In the genomic region with DNA sequence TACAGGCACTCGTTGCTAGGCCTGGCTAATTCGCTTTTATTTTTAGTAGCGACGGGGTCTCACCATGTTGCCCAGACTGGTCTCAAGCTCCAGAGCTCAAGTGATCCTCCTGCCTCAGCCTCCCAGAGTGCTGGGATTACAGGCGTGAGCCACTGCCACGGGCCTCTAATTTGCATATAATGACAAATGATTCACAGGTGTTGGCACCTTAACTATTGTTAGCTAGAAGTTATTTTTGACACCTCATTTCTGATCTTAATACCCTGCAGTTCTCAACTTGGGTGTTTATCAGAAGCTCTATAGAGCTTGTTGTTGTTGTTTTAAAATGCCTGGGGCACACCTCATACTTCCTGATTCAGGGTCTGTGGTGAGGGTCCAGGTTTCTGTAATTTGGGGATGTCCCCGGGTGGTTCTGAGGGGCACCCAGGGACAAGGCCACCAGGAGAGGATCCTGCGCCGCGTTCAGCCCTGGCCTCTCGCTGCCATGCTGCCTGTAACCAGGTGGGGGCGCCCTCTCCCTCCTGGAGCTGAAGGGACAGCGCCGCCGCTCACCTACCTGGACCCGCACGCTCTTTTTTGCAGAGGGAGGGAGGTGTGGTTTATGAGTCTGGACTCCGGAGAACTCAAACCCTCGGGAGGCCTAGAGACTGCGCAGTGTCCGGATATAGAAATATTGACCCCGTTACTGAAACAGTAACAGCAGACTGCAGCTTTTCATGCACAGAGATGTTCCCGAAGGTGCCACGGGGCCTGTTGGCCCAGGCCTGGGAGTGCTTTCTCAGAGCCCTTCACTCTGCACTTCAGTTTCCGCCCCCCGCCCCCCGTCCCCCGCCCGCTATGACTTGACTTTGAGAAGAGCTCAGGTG, we compare ENCODE assay signal across 8 cellular contexts. TPM values are rescaled to one million over a fixed set of nuclear protein-coding genes. Genes with fewer than 3 reads are reported as not detected.
A peak's percentile ranks its signal among the peaks of the same experiment; 100 is the strongest.
DNase-seq lines count a peak whose midpoint lies in the region; ATAC-seq and TF ChIP-seq lines count a peak whose summit lies in the region.

No MANE protein-coding gene starts in this region.

- POLR2A ChIA-PET in CD4-positive, alpha-beta T cell (lab: Charles Lee): interaction anchor here (0.6 to 2.0 kb wide), 3 partner anchors 14 to 128 kb away, joined by 3 to 6 read pairs (median 3); no protein-coding TSS in a partner anchor

- H3K27me3 Mint-ChIP-seq in CD4-positive, alpha-beta T cell: no peaks in the 10 kb centered on the region
- H3K27me3 Mint-ChIP-seq in nephron progenitor cell (ENCODE audit: low read depth, poor library complexity): peaks cover 45% of the 10 kb centered on the region
- no peaks in the 10 kb centered on the region for H3K27me3 Mint-ChIP-seq in stimulated activated naive CD8-positive, alpha-beta T cell treated with anti-CD3 and anti-CD28 coated beads, Interleukin-15, amount 100 ng/mL, for 72 hours

- peak; percentile 78 for TF ChIP-seq CTCF in CD4-positive, alpha-beta T cell (IDR thresholded peaks at IDR 0.05)
- peak; percentile 93 for TF ChIP-seq CTCF in nephron progenitor cell (IDR thresholded peaks at IDR 0.05)

- ATAC-seq in CD4-positive, alpha-beta T cell (ENCODE audit: poor library complexity): peak; percentile 98
- peak; percentile 18 for ATAC-seq in GM19468 (IDR thresholded peaks at IDR 0.05; ENCODE audit: extremely low read depth, unreplicated experiment)
- peak; percentile 89 for ATAC-seq in stimulated activated naive CD8-positive, alpha-beta T cell treated with anti-CD3 and anti-CD28 coated beads, Interleukin-15, amount 100 ng/mL, for 72 hours

- no peaks in the 10 kb centered on the region for H3K9me3 Mint-ChIP-seq in CD4-positive, alpha-beta T cell
- peaks cover 11% of the 10 kb centered on the region for H3K9me3 Mint-ChIP-seq in nephron progenitor cell
- H3K9me3 Mint-ChIP-seq in stimulated activated naive CD8-positive, alpha-beta T cell treated with anti-CD3 and anti-CD28 coated beads, Interleukin-15, amount 100 ng/mL, for 72 hours: no peaks in the 10 kb centered on the region

- intact Hi-C loops in CD4-positive, alpha-beta T cell (cut with DNase I, micrococcal nuclease): loop anchor here in 1 of 2 experiments (1.0 kb wide), 2 partner anchors 132 to 758 kb away; a partner anchor contains a TSS

- no peaks in the 10 kb centered on the region for H3K36me3 Mint-ChIP-seq in CD4-positive, alpha-beta T cell (ENCODE audit: low read depth)
- no peaks in the 10 kb centered on the region for H3K36me3 Mint-ChIP-seq in nephron progenitor cell (ENCODE audit: low read depth)

- H3K9me3 ChIP-seq in CD4-positive, alpha-beta T cell (ENCODE audit: control insufficient read depth, low read length): no peaks in the 10 kb centered on the region

- H3K27me3 ChIP-seq in CD4-positive, alpha-beta T cell (ENCODE audit: control insufficient read depth, insufficient read depth, low read length): no peaks in the 10 kb centered on the region

- no peak overlapping the region for H3K4me3 Mint-ChIP-seq in CD4-positive, alpha-beta T cell
- peak overlapping the region; percentile 65 for H3K4me3 Mint-ChIP-seq in nephron progenitor cell
- H3K4me3 Mint-ChIP-seq in stimulated activated naive CD8-positive, alpha-beta T cell treated with anti-CD3 and anti-CD28 coated beads, Interleukin-15, amount 100 ng/mL, for 72 hours: peak overlapping the region; percentile 49 to 74

- CTCF ChIA-PET in CD4-positive, alpha-beta T cell (lab: Charles Lee): interaction anchor here (0.7 to 3.9 kb wide), 32 partner anchors 8 to 1093 kb away, joined by 3 to 24 read pairs (median 4); a partner anchor contains a TSS

- H3K27ac Mint-ChIP-seq in CD4-positive, alpha-beta T cell: no peak overlapping the region
- no peak overlapping the region for H3K27ac Mint-ChIP-seq in nephron progenitor cell
- peak overlapping the region in 1 of 2 donors; percentile 31 for H3K27ac Mint-ChIP-seq in stimulated activated naive CD8-positive, alpha-beta T cell treated with anti-CD3 and anti-CD28 coated beads, Interleukin-15, amount 100 ng/mL, for 72 hours

- peak; percentile 64 to 84 (median 72) for DNase-seq in CD4-positive, alpha-beta T cell
- peak; percentile 76 for DNase-seq in HT-29 (ENCODE audit: low spot score)
- peak; percentile 78 for DNase-seq in OCI-M1 (lab: John Stamatoyannopoulos, UW)
- peak; percentile 63 for DNase-seq in activated T-helper 1 cell treated with Interleukin-2 at 50 U/mL for 16 hours (ENCODE audit: low read depth)
- DNase-seq in fibroblast of peridontal ligament (ENCODE audit: extremely low read depth): peak; percentile 40
- DNase-seq in nephron progenitor cell: peak; percentile 89
- peak; percentile 83 for DNase-seq in stimulated activated naive CD8-positive, alpha-beta T cell treated with anti-CD3 and anti-CD28 coated beads, Interleukin-15, amount 100 ng/mL, for 72 hours

- H3K27ac ChIP-seq in CD4-positive, alpha-beta T cell (ENCODE audit: low read depth, low read length): no peak overlapping the region

- peaks cover 16% of the 10 kb centered on the region for H3K4me1 Mint-ChIP-seq in CD4-positive, alpha-beta T cell (ENCODE audit: low read depth)
- H3K4me1 Mint-ChIP-seq in nephron progenitor cell: peaks cover 12% of the 10 kb centered on the region
- peaks cover 62% of the 10 kb centered on the region for H3K4me1 Mint-ChIP-seq in stimulated activated naive CD8-positive, alpha-beta T cell treated with anti-CD3 and anti-CD28 coated beads, Interleukin-15, amount 100 ng/mL, for 72 hours

RNA-seq across cellular contexts. Expression of a gene that starts 23.0 kb away (rescaled TPM):
- not detected for total RNA-seq in CD4-positive, alpha-beta T cell
- 30.5 and 36.4 TPM in 2 replicates for total RNA-seq in HT-29 (2014; rRNA removed; shearing (Covaris generic))

Comparison
In these comparisons a context has a peak if more than half of its experiments do, and no peak if none do; other contexts are left out.
1. ATAC-seq: peak in every context shown above with its lines; median percentile 98 in CD4-positive, alpha-beta T cell; 89 in stimulated activated naive CD8-positive, alpha-beta T cell treated with anti-CD3 and anti-CD28 coated beads, Interleukin-15, amount 100 ng/mL, for 72 hours; 18 in GM19468.
2. RNA of a gene that starts 23.0 kb away (total RNA-seq): 30.5 to 36.4 TPM in HT-29; not detected in CD4-positive, alpha-beta T cell; every median in the first group is over 10 times any median in the second.
3. Peak in every context shown above with its lines, with median percentiles within 50 percentile points of each other: DNase-seq.